ENCODE assay signal across 2 cellular contexts in the genomic region with DNA sequence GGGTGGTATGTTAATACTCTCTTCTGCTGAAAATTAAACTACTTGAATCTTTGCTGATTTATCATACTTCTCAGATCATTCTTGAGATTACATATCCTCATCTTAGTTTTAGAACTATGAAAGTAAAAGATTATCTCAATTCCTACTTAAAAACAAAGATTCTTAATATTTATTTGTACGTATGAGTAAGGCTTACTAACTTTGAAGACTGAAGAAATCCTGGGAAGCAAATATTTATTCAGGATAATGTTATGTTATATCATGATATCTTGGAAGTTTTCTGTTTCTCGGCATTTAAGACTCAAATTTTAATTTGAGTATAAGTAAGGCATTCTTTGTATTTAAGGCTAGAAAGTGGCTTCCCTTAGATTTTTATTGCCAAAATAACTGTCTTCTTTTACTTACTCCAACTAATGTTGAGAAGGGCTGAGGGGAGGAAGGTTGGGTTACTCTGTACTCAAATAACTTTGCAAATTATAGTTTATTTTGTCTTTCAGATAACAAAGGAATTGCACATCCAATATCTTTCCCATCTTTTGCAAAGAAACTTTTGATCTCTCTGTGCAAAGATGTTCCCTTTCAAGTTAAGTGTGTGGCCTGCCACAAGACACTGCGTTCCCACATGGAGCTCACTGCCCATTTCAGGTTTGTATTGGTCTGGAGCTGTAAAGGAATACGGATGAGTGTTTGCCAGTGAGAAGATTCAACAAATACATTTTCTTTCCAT.
TF ChIP-seq lines count a peak whose summit lies in the region.

No MANE protein-coding gene starts in this region.

TF ChIP-seq in IMR-90, 13 proteins besides CTCF, POLR2A, EP300 and RAD21:
- TF ChIP-seq NFE2L2 (IDR thresholded peaks at IDR 0.05; ENCODE audit: low read depth, low read length) = no peak
- TF ChIP-seq, protein P1, sequence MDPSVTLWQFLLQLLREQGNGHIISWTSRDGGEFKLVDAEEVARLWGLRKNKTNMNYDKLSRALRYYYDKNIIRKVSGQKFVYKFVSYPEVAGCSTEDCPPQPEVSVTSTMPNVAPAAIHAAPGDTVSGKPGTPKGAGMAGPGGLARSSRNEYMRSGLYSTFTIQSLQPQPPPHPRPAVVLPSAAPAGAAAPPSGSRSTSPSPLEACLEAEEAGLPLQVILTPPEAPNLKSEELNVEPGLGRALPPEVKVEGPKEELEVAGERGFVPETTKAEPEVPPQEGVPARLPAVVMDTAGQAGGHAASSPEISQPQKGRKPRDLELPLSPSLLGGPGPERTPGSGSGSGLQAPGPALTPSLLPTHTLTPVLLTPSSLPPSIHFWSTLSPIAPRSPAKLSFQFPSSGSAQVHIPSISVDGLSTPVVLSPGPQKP (IDR thresholded peaks at IDR 0.05; ENCODE audit: borderline replicate concordance, low read depth, low read length) = no peak
- TF ChIP-seq MXI1 (IDR thresholded peaks at IDR 0.05; ENCODE audit: borderline replicate concordance, low read depth, low read length) = no peak
- TF ChIP-seq MAZ (IDR thresholded peaks at IDR 0.05; ENCODE audit: borderline replicate concordance, low read depth, low read length) = no peak
- TF ChIP-seq FOS (IDR thresholded peaks at IDR 0.05; ENCODE audit: low read depth, low read length) = no peak

TF ChIP-seq in K562, 482 proteins besides CTCF, POLR2A, EP300 and RAD21:
- TF ChIP-seq CBFA2T3 (IDR thresholded peaks at IDR 0.05) (no peak), NR2C2 (CRISPR knock-in tag; IDR thresholded peaks at IDR 0.05) (no peak), NR2C2 (tag; IDR thresholded peaks at IDR 0.05) (no peak), RFX5 (IDR thresholded peaks at IDR 0.05; ENCODE audit: low read depth, low read length) (no peak), SLC30A9 (CRISPR knock-in tag; IDR thresholded peaks at IDR 0.05) (no peak)
- TF ChIP-seq, protein P2, sequence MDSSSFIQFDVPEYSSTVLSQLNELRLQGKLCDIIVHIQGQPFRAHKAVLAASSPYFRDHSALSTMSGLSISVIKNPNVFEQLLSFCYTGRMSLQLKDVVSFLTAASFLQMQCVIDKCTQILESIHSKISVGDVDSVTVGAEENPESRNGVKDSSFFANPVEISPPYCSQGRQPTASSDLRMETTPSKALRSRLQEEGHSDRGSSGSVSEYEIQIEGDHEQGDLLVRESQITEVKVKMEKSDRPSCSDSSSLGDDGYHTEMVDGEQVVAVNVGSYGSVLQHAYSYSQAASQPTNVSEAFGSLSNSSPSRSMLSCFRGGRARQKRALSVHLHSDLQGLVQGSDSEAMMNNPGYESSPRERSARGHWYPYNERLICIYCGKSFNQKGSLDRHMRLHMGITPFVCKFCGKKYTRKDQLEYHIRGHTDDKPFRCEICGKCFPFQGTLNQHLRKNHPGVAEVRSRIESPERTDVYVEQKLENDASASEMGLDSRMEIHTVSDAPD (CRISPR knock-in tag; IDR thresholded peaks at IDR 0.05) = no peak
